Comparison of ENCODE assay signal across 15 cellular contexts in genomic region chrX:150405576-150405975, GRCh38. TPM values are rescaled to one million over a fixed set of nuclear protein-coding genes. Genes with fewer than 3 reads are reported as not detected.
DNase-seq lines count a peak whose midpoint lies in the region; ATAC-seq, FAIRE-seq and TF ChIP-seq lines count a peak whose summit lies in the region.
"Had no signal": no experiment of that assay in that cellular context is flagged by ENCODE, and none has a peak within 500 bp of the region (broad histone marks: within the 10 kb centered on the region; RNA-seq: fewer than 3 reads in every experiment).

No MANE protein-coding gene starts in this region.

- peaks cover 0 to 26% of the 10 kb centered on the region in 2 experiments; a peak in 1 of 4 replicates for H3K79me1 ChIP-seq in IMR-90 (ENCODE audit: low read depth in 1 of 2, low read length in 2 of 2)

- no peak overlapping the region for H2BK20ac ChIP-seq in IMR-90 (ENCODE audit: low read depth, low read length)

- dilution Hi-C loops in IMR-90 (cut with HindIII; ENCODE audit: low sequenced_read_pairs, unreplicated experiment): no loop called here

- TF ChIP-seq POLR2A in IMR-90 (IDR thresholded peaks at IDR 0.05; ENCODE audit: low read depth, low read length) (no peak), K562 (conservative IDR thresholded peaks at IDR 0.05) (no peak)

- H2AK9ac ChIP-seq in IMR-90 (replicated peaks; ENCODE audit: low read depth, low read length, poor library complexity): no peak overlapping the region

- H3K9me3 Mint-ChIP-seq in nephron progenitor cell: peaks cover 30% of the 10 kb centered on the region

- no peaks in the 10 kb centered on the region for H3K27me3 ChIP-seq in IMR-90 (ENCODE audit: control insufficient read depth, insufficient read depth, low read length)
- H3K27me3 ChIP-seq in K562 (ENCODE audit: control insufficient read depth in 2 of 2, insufficient read depth in 2 of 2, low read length in 2 of 2): no peaks in the 10 kb centered on the region; a peak in 1 of 5 replicates

- H2BK120ac ChIP-seq in IMR-90 (ENCODE audit: low read depth, low read length): no peak overlapping the region

- peaks cover 6% of the 10 kb centered on the region; the same call in 1 of the 2 replicates for H3K9me1 ChIP-seq in IMR-90 (ENCODE audit: insufficient read depth, low read length)
- H3K9me1 ChIP-seq in K562 (ENCODE audit: control insufficient read depth, insufficient read depth, low read length): no peaks in the 10 kb centered on the region

- H3K56ac ChIP-seq in IMR-90 (ENCODE audit: extremely low read depth, insufficient read depth, low read length): no peak overlapping the region

- H3K4me3 ChIP-seq in GM12864 (ENCODE audit: low read depth, low read length): no peak overlapping the region
- no peak overlapping the region for H3K4me3 ChIP-seq in IMR-90 (ENCODE audit: insufficient read depth, low read depth, low read length)
- H3K4me3 ChIP-seq in K562: no peak overlapping the region
- H3K4me3 ChIP-seq: SK-N-MC, thoracic aorta had no signal

- H3K27ac Mint-ChIP-seq in nephron progenitor cell: no peak overlapping the region

- intact Hi-C loops in IMR-90 (cut with micrococcal nuclease) (loop anchor here (1.0 kb wide), 1 partner anchor 442 kb away; no protein-coding TSS in a partner anchor), K562 (cut with micrococcal nuclease) (no loop called here)

- no peak for TF ChIP-seq EP300 in K562 (IDR thresholded peaks at IDR 0.05; ENCODE audit: low read length)

- POLR2A ChIA-PET in IMR-90 (lab: Charles Lee; ENCODE audit: unreplicated experiment): no interaction called here
- POLR2A ChIA-PET in K562 (lab: Yijun Ruan, JAX): no interaction called here

- TF ChIP-seq RAD21 in IMR-90 (IDR thresholded peaks at IDR 0.05; ENCODE audit: low read length) (no peak), K562 (CRISPR knock-in tag; conservative IDR thresholded peaks at IDR 0.05 in 1 of 2, IDR thresholded peaks at IDR 0.05 in 1 of 2) (peak in 1 of 2 experiments; percentile 32; a peak in 2 of 4 replicates)

- H3K4me1 Mint-ChIP-seq in nephron progenitor cell: no peaks in the 10 kb centered on the region

- no peaks in the 10 kb centered on the region for H3K36me3 Mint-ChIP-seq in nephron progenitor cell (ENCODE audit: low read depth)

- FAIRE-seq in K562 (lab: Jason Lieb, UNC): no peak

- H2BK15ac ChIP-seq in IMR-90 (ENCODE audit: low read depth, low read length): no peak overlapping the region

- no CpG with 5 or more reads among the region's 4 CpGs for WGBS in IMR-90 (ENCODE audit: extremely low coverage in 2 of 2, insufficient read length in 1 of 2), 2 experiments
- 3% methylated on average over 4 of the region's 4 CpGs for WGBS in K562 (ENCODE audit: insufficient coverage, low coverage, missing lambda C conversion rate)

- in situ Hi-C loops in IMR-90 (cut with MboI; ENCODE audit: low sequenced_read_pairs): no loop called here
- in situ Hi-C loops in K562 (cut with MboI): no loop called here

- H2AK5ac ChIP-seq in IMR-90 (ENCODE audit: low read depth, low read length): no peak overlapping the region

- H3K18ac ChIP-seq in IMR-90 (ENCODE audit: low read depth, low read length): no peak overlapping the region

- H4K5ac ChIP-seq in IMR-90 (ENCODE audit: low read depth, low read length): no peak overlapping the region

- TF ChIP-seq CTCF in GM12864 (IDR thresholded peaks at IDR 0.05; ENCODE audit: low read depth, low read length, missing control alignments) (peak; percentile 10), IMR-90 (conservative IDR thresholded peaks at IDR 0.05; ENCODE audit: low read depth, low read length) (0 out of 2 replicates have a peak, but pooled peaks have one; percentile 14), K562 (IDR thresholded peaks at IDR 0.05 in 2 of 3, conservative IDR thresholded peaks at IDR 0.05 in 1 of 3; ENCODE audit: insufficient read depth in 2 of 3, low read depth in 1 of 3, low read length in 3 of 3) (peak; percentile 29 to 43 (median 40); a peak in 3 of 6 replicates), nephron progenitor cell (IDR thresholded peaks at IDR 0.05) (peak; percentile 7)

- H3K27me3 Mint-ChIP-seq in nephron progenitor cell (ENCODE audit: low read depth, poor library complexity): peaks cover 3% of the 10 kb centered on the region

- H3K14ac ChIP-seq in IMR-90 (replicated peaks; ENCODE audit: low read depth, low read length): no peak overlapping the region

- no peaks in the 10 kb centered on the region; the same call in 1 of the 2 replicates for H3K4me1 ChIP-seq in IMR-90 (ENCODE audit: control insufficient read depth, insufficient read depth, low read length)
- H3K4me1 ChIP-seq in K562 (replicated peaks in 1 of 2; ENCODE audit: control insufficient read depth in 2 of 2, insufficient read depth in 2 of 2, low read length in 2 of 2): no peaks in the 10 kb centered on the region
- H3K4me1 ChIP-seq: Caco-2 had no signal

- H3K27ac ChIP-seq in IMR-90 (ENCODE audit: insufficient read depth, low read length): no peak overlapping the region
- no peak overlapping the region for H3K27ac ChIP-seq in K562 (ENCODE audit: extremely low read depth, low read depth, low read length)
- H3K27ac ChIP-seq: SK-N-MC, thoracic aorta had no signal

- H4K8ac ChIP-seq in IMR-90 (ENCODE audit: low read depth in 2 of 2, low read length in 2 of 2): no peak overlapping the region

- no peak overlapping the region for H3K23ac ChIP-seq in IMR-90 (ENCODE audit: low read depth, low read length)

- H3K4me3 Mint-ChIP-seq in nephron progenitor cell: no peak overlapping the region

- H3K9ac ChIP-seq in IMR-90 (ENCODE audit: low read depth, low read length) (no peak overlapping the region), K562 (ENCODE audit: insufficient read depth in 1 of 2, low read depth in 2 of 2, low read length in 2 of 2) (no peak overlapping the region)

- H3K79me2 ChIP-seq in K562 (ENCODE audit: control insufficient read depth, insufficient read depth, low read length): no peaks in the 10 kb centered on the region

- CTCF ChIA-PET in IMR-90 (lab: Yijun Ruan, JAX): interaction anchor here (0.6 kb wide), 1 partner anchor 9 kb away, joined by 3 read pairs; no protein-coding TSS in a partner anchor
- CTCF ChIA-PET in K562 (lab: Yijun Ruan, JAX; ENCODE audit: low intra/inter-chr PET ratio): no interaction called here

- BruUV-seq in IMR-90 (replicated peaks; lab: Mats Ljungman, UMichigan) (no TSS peak), K562 (replicated peaks; lab: Mats Ljungman, UMichigan) (no TSS peak)

- H3K9me3 ChIP-seq in IMR-90 (ENCODE audit: control insufficient read depth, insufficient read depth, low read length) (no peaks in the 10 kb centered on the region), K562 (replicated peaks; ENCODE audit: control insufficient read depth, insufficient read depth, low read depth, low read length) (no peaks in the 10 kb centered on the region)
- H3K9me3 ChIP-seq: Caco-2, thoracic aorta had no signal

- no peak for DNase-seq in GM12864 (ENCODE audit: low read depth)
- no peak for DNase-seq in IMR-90
- peak in 3 of 4 experiments; percentile 10 to 25 (median 13) for DNase-seq in K562 (ENCODE audit: extremely low read depth in 1 of 4, low spot score in 3 of 4)
- DNase-seq in nephron progenitor cell: no peak
- no peak for DNase-seq in GM03348 (ENCODE audit: low spot score)
- DNase-seq in DMS79 treated with DMSO at 0.1 percent for 48 hours (lab: John Stamatoyannopoulos, UW): no peak
- DNase-seq: amygdala; effector CD8-positive, alpha-beta T cell; left cardiac atrium; NCI-H1436; NCI-H69 had no signal

- no peaks in the 10 kb centered on the region for H3K36me3 ChIP-seq in IMR-90 (ENCODE audit: control insufficient read depth, insufficient read depth, low read length)
- no peaks in the 10 kb centered on the region for H3K36me3 ChIP-seq in K562 (ENCODE audit: control insufficient read depth, insufficient read depth, low read length)
- H3K36me3 ChIP-seq: thoracic aorta had no signal

- no peak overlapping the region for H2BK5ac ChIP-seq in IMR-90 (ENCODE audit: low read depth, low read length, poor library complexity, severe bottlenecking)

- no peak overlapping the region for H2AFZ ChIP-seq in IMR-90 (replicated peaks; ENCODE audit: low read length, poor library complexity)
- H2AFZ ChIP-seq in K562 (ENCODE audit: low read depth, low read length): no peak overlapping the region

- no peak overlapping the region for H3K4ac ChIP-seq in IMR-90 (ENCODE audit: low read depth, low read length)

- H3K4me2 ChIP-seq in IMR-90 (ENCODE audit: low read depth, low read length) (no peak overlapping the region), K562 (ENCODE audit: insufficient read depth, low read length) (no peak overlapping the region)

- H4K20me1 ChIP-seq in IMR-90 (ENCODE audit: insufficient read depth, low read length) (peaks cover 9% of the 10 kb centered on the region; the same call in 1 of the 2 replicates), K562 (replicated peaks; ENCODE audit: control insufficient read depth, insufficient read depth, low read length) (0 out of 2 replicates have a peak, but pooled peaks cover 4% of the 10 kb centered on the region)

- no peak overlapping the region for H4K91ac ChIP-seq in IMR-90 (ENCODE audit: insufficient read depth, low read depth, low read length)

- ATAC-seq in IMR-90 (ENCODE audit: low read depth) (no peak), K562 (peak; percentile 74), GM18868 (IDR thresholded peaks at IDR 0.05; ENCODE audit: unreplicated experiment) (no peak)
- ATAC-seq: left cardiac atrium had no signal

RNA-seq across cellular contexts. Expression of gene MAMLD1, which starts 42.5 kb away (rescaled TPM):
- total RNA-seq in IMR-90 (2012; rRNA removed) (1.4 TPM in 2 replicates), K562 (2014; rRNA removed) (not detected in 2 replicates), K562 (2014; rRNA removed; fragmentation: Illumina TruSeq; extraction: Trizol) (not detected in 2 replicates), K562 (2015; rRNA removed; fragmentation: Illumina TruSeq; extraction: Trizol) (not detected in 2 replicates), K562 (2021) (0.18 TPM in 1 of 2 replicates, not detected in the other)
- polyA plus RNA-seq in IMR-90 (2012; rRNA removed) (10.6 and 11.0 TPM in 2 replicates), K562 (2011; rRNA removed) (not detected in 2 replicates), K562 (2014; fragmentation: Illumina TruSeq; extraction: Trizol) (not detected in 2 replicates), K562 (2014; fragmentation: Nextera tagmentation; extraction: Ambion mirVana) (not detected), K562 (2014; rRNA removed) (0.12 TPM in 1 of 2 replicates, not detected in the other)
- polyA plus RNA-seq in IMR-90 (2012; cell fraction: cytosol; rRNA removed): 4.8 and 7.3 TPM in 2 replicates
- 34.4 and 43.8 TPM in 2 replicates for polyA plus RNA-seq in IMR-90 (2012; cell fraction: nucleus; rRNA removed; ENCODE audit: low replicate concordance)
- 0.09 TPM in 1 of 2 replicates, not detected in the other for total RNA-seq in K562 (2011; cell fraction: chromatin; rRNA removed; ENCODE audit: low replicate concordance)
- total RNA-seq in K562 (2011; cell fraction: nucleolus; rRNA removed): not detected in 2 replicates
- not detected in 2 replicates for total RNA-seq in K562 (2011; cell fraction: nucleoplasm; rRNA removed)
- polyA plus RNA-seq in K562 (2011; cell fraction: cytosol; rRNA removed): 0.03 TPM in 1 of 2 replicates, not detected in the other
- 0.10 TPM in 1 of 2 replicates, not detected in the other for polyA plus RNA-seq in K562 (2011; cell fraction: nucleus; rRNA removed)
- polyA plus RNA-seq in K562 (2012): 0.03 TPM in 1 of 2 replicates, not detected in the other
- not detected in 2 replicates for polyA minus RNA-seq in K562 (2011; rRNA and poly(A)+ RNA removed)
- not detected in 2 replicates for polyA minus RNA-seq in K562 (2011; cell fraction: cytosol; rRNA and poly(A)+ RNA removed)
- not detected in 2 replicates for polyA minus RNA-seq in K562 (2011; cell fraction: nucleus; rRNA and poly(A)+ RNA removed)
- total RNA-seq: Caco-2 had no signal

Comparison
In these comparisons a context has a peak if more than half of its experiments do, and no peak if none do; other contexts are left out.
1. DNase-seq: peak in K562 (3 of 4); none in GM12864 (single experiment), IMR-90 (single experiment), nephron progenitor cell (single experiment), GM03348 (single experiment) and DMS79 treated with DMSO at 0.1 percent for 48 hours (single experiment).
2. Peak in every context shown above with its lines, with median percentiles within 50 percentile points of each other: CTCF ChIP-seq.